2 cellular contexts compared by ENCODE assay signal in the genomic region with DNA sequence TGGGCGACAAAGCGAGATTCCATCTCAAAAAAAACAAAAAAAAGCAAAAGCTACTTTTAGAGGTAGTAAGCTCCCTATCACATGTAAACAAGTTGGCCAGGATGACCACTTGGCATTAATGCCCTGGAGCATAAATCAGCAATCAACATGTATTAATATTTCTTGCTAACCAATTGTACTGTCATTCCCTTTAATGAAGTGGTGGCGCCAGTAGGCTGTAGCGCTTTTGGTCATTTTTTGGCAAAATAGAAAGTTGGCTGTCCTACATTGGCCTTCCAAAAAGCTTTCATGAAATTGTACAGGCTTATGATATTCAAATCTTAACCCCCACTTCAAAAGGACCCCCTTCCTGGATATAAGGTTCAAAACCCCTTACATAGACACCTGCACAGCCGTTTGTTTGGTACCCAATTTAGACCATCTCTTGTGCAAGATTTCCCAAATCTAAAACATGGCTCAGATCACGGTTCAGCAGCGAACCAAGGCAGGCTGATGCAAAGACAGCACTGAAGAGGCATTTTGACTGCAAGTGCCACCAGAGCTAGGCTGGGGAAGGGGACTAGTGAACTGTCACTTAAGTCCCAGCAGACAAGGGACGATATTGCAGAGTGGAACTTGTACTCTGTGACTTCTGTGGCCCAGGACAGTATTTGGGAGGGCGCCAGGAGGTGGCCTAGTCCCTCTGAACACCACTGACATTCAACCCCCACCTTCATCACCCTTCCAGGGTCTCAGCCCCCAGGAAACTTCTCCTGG.
TF ChIP-seq lines count a peak whose summit lies in the region.

No MANE protein-coding gene starts in this region.

TF ChIP-seq in IMR-90, 13 proteins besides CTCF, POLR2A, EP300 and RAD21:
- TF ChIP-seq SMC3 (IDR thresholded peaks at IDR 0.05; ENCODE audit: low read depth, low read length) (no peak), MAZ (IDR thresholded peaks at IDR 0.05; ENCODE audit: borderline replicate concordance, low read depth, low read length) (no peak), RFX5 (IDR thresholded peaks at IDR 0.05; ENCODE audit: low read depth, low read length) (no peak), BHLHE40 (IDR thresholded peaks at IDR 0.05; ENCODE audit: low read depth, low read length) (no peak), CEBPB (IDR thresholded peaks at IDR 0.05; ENCODE audit: low read depth, low read length) (no peak), USF2 (IDR thresholded peaks at IDR 0.05; ENCODE audit: low read depth, low read length) (no peak), MAFK (IDR thresholded peaks at IDR 0.05; ENCODE audit: low read depth, low read length) (no peak), RCOR1 (IDR thresholded peaks at IDR 0.05; ENCODE audit: insufficient replicate concordance, low read length) (no peak), CHD1 (IDR thresholded peaks at IDR 0.05; ENCODE audit: low read depth, low read length) (no peak)
- TF ChIP-seq, protein P1, sequence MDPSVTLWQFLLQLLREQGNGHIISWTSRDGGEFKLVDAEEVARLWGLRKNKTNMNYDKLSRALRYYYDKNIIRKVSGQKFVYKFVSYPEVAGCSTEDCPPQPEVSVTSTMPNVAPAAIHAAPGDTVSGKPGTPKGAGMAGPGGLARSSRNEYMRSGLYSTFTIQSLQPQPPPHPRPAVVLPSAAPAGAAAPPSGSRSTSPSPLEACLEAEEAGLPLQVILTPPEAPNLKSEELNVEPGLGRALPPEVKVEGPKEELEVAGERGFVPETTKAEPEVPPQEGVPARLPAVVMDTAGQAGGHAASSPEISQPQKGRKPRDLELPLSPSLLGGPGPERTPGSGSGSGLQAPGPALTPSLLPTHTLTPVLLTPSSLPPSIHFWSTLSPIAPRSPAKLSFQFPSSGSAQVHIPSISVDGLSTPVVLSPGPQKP (IDR thresholded peaks at IDR 0.05; ENCODE audit: borderline replicate concordance, low read depth, low read length) = no peak

TF ChIP-seq in K562, 482 proteins besides CTCF, POLR2A, EP300 and RAD21:
- TF ChIP-seq COPS2 (conservative IDR thresholded peaks at IDR 0.05) (no peak), ZBTB33 (CRISPR knock-in tag; IDR thresholded peaks at IDR 0.05) (peak; percentile 88)
